Comparison of ENCODE assay signal across 2 cellular contexts in the genomic region with DNA sequence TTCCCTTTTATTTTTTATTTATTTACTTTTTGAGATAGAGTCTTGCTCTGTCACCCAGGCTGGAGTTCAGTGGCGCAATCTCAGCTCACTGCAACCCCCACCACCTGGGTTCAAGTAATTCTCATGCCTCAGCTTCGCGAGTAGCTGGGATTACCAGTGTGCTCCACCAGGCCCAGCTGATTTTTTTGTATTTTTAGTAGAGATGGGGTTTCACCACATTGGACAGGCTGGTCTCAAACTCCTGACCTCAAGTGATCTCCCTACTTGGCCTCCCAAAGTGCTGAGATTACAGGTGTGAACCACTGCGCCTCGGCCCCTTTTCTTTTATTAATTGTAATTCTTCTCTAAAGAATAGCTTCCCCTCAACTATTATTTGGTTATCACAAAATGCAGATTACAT. TPM values are rescaled to one million over a fixed set of nuclear protein-coding genes. Genes with fewer than 3 reads are reported as not detected.
"Had no signal": no experiment of that assay in that cellular context is flagged by ENCODE, and none has a peak within 500 bp of the region (broad histone marks: within the 10 kb centered on the region; RNA-seq: fewer than 3 reads in every experiment).

No MANE protein-coding gene starts in this region.

RNA-seq across cellular contexts. Expression of a gene that starts 26.4 kb away (rescaled TPM):
- total RNA-seq: GM23248, HFFc6 had no signal
- polyA plus RNA-seq: GM23248 had no signal
